Comparison of ENCODE assay signal across 8 cellular contexts in the genomic region with DNA sequence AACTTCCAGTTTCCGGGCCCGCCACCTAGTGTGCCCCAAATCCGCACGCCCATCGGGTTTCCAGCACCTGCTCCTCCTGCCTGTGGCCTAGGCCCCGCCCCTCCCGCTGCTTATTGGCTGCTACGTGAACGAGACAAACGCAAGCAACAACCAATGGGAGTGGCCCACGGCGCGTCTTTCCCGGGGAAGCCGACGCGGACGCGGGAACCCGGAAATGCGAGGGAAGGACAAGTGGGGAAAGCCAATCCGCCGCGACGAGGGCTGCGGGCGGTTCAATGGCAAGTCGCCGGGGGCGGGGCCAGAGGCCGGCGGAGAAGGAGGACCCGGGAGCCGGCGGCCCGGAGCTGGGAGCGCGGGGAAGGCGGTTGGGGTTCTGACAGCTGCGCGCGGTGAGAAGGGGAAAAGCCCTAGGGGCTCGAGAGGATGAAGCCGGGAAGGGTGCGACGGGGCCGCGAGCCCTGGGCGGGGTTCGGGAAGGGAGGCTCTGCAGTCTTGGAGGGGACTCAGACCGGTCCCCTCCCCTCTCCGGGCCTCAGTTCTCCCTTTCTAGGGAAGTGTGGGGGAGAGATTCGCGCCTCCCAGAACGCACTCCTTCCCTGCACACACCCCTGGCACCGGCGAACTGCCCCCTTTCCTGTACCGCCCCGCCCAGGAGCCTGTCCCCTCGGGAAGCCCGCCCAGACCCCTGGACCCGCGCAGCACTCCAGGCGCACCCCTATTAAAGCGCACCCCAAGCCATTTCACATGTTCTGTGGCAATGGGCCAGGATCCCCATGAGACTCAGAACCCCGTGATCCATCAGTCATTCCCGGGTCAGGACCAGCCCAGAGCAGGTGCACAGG. TPM values are rescaled to one million over a fixed set of nuclear protein-coding genes. Genes with fewer than 3 reads are reported as not detected.
A peak's percentile ranks its signal among the peaks of the same experiment; 100 is the strongest.
DNase-seq lines count a peak whose midpoint lies in the region; ATAC-seq and TF ChIP-seq lines count a peak whose summit lies in the region.

A gene (plus strand): TSS at position 305 of the 842 bp plus-strand sequence. CDS start 1,696 bp downstream, outside the sequence.

- intact Hi-C loops in left colon (cut with DNase I, micrococcal nuclease), result no loop called here

- peak; percentile 79 for ATAC-seq in GM19351 (IDR thresholded peaks at IDR 0.05; ENCODE audit: unreplicated experiment)
- peak; percentile 78 for ATAC-seq in HG03520 (IDR thresholded peaks at IDR 0.05; ENCODE audit: unreplicated experiment)
- peak; percentile 95 for ATAC-seq in left colon

- peak; percentile 94 to 100 (median 99) for DNase-seq in C1 segment of cervical spinal cord (lab: John Stamatoyannopoulos, UW)
- DNase-seq in NCI-H526 treated with DMSO at 0.1 percent for 48 hours (lab: John Stamatoyannopoulos, UW), result peak; percentile 96
- peak; percentile 100 for DNase-seq in activated CD4-positive, alpha-beta T cell treated with anti-CD3 and anti-CD28 coated beads for 48 hours
- DNase-seq in coronary artery (ENCODE audit: low spot score), result peak; percentile 100
- DNase-seq in left colon, result peak; percentile 100
- DNase-seq in stimulated activated CD4-positive, alpha-beta T cell treated with anti-CD3 and anti-CD28 coated beads, Interleukin-1b, Interleukin-23, amount 100 ng/mL, for 4 hours (ENCODE audit: low read depth in 2 of 2), result peak; percentile 97 to 99

- peak within 1 kb of the TSS; percentile 60 to 78 for H3K27ac ChIP-seq in coronary artery

- TF ChIP-seq CTCF in coronary artery (IDR thresholded peaks at IDR 0.05), result no peak

- H3K4me3 ChIP-seq in coronary artery, result peak within 1 kb of the TSS; percentile 75

RNA-seq across cellular contexts. Expression of the gene that starts here (rescaled TPM):
- total RNA-seq in left colon, result 1 to 10 TPM; 4.6 to 5.3 TPM

Comparison
In these comparisons a context has a peak if more than half of its experiments do, and no peak if none do; other contexts are left out.
1. Peak in every context shown above with its lines: DNase-seq, ATAC-seq, H3K4me3 ChIP-seq and H3K27ac ChIP-seq.